Comparison of ENCODE assay signal across 8 cellular contexts in the genomic region with DNA sequence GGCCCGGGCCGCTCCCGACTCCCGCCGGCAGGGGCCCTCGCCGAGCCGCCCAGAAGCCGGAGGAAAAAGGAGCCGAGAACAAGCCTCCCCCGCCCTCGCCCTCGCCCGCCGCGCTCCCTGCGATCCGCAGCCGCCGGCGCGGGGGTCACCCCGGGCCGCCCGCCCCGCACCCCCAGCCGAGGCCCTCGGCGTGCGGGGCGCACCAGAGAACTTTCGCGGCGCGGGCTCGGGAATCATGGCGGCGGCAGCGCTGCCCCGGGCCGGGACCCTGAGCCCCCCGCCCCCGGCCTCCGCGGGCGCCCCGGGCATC. TPM values are rescaled to one million over a fixed set of nuclear protein-coding genes. Genes with fewer than 3 reads are reported as not detected.
DNase-seq lines count a peak whose midpoint lies in the region; ATAC-seq and TF ChIP-seq lines count a peak whose summit lies in the region.

No MANE protein-coding gene starts in this region.

- TF ChIP-seq CTCF in hepatocyte (IDR thresholded peaks at IDR 0.05; ENCODE audit: poor library complexity): peak; percentile 44

- peaks cover 23% of the 10 kb centered on the region for H4K20me1 ChIP-seq in hepatocyte (ENCODE audit: insufficient read depth, poor library complexity, severe bottlenecking)

- no peaks in the 10 kb centered on the region for H3K27me3 ChIP-seq in hepatocyte

- H3K9me2 ChIP-seq in hepatocyte (replicated peaks; ENCODE audit: insufficient read depth): no peaks in the 10 kb centered on the region

- peaks cover 62% of the 10 kb centered on the region for H3K79me2 ChIP-seq in hepatocyte

- H3K9me3 ChIP-seq in hepatocyte (ENCODE audit: low read depth): no peaks in the 10 kb centered on the region

- no peak overlapping the region for H3K27ac Mint-ChIP-seq in T-helper 2 cell treated with Interferon-gamma antibody and Interleukin-4, amounts not matched to agents 5 μg/mL and 100 μg/mL, for 36 hours

- no peak overlapping the region for H3K4me3 Mint-ChIP-seq in T-helper 2 cell treated with Interferon-gamma antibody and Interleukin-4, amounts not matched to agents 5 μg/mL and 100 μg/mL, for 36 hours

- no CpG with 5 or more reads among the region's 47 CpGs for WGBS in hepatocyte (ENCODE audit: low lambda C conversion rate, missing lambda C conversion rate)

- no peaks in the 10 kb centered on the region for H3K36me3 Mint-ChIP-seq in T-helper 2 cell treated with Interferon-gamma antibody and Interleukin-4, amounts not matched to agents 5 μg/mL and 100 μg/mL, for 36 hours (ENCODE audit: low read depth)

- no peaks in the 10 kb centered on the region for H3K36me3 ChIP-seq in hepatocyte (replicated peaks; ENCODE audit: insufficient read depth, low read depth)

- H3K9me3 Mint-ChIP-seq in T-helper 2 cell treated with Interferon-gamma antibody and Interleukin-4, amounts not matched to agents 5 μg/mL and 100 μg/mL, for 36 hours: no peaks in the 10 kb centered on the region

- DNase-seq in DMS79 (lab: John Stamatoyannopoulos, UW) (peak; percentile 8), Kasumi-1 (lab: John Stamatoyannopoulos, UW) (peak; percentile 53 to 64), amniotic stem cell (lab: John Stamatoyannopoulos, UW) (peak; percentile 57), hepatocyte (ENCODE audit: low spot score) (peak; percentile 90), skeletal muscle cell (ENCODE audit: low read depth) (no peak)
- DNase-seq in T-helper 2 cell treated with Interferon-gamma antibody and Interleukin-4, amounts not matched to agents 5 μg/mL and 100 μg/mL, for 36 hours (ENCODE audit: low spot score): peak; percentile 71

- peak; percentile 46 for ATAC-seq in GM21576 (IDR thresholded peaks at IDR 0.05; ENCODE audit: unreplicated experiment)
- ATAC-seq in HG03469 (IDR thresholded peaks at IDR 0.05; ENCODE audit: unreplicated experiment): no peak

- H3K27me3 Mint-ChIP-seq in T-helper 2 cell treated with Interferon-gamma antibody and Interleukin-4, amounts not matched to agents 5 μg/mL and 100 μg/mL, for 36 hours (ENCODE audit: low read depth): no peaks in the 10 kb centered on the region

- no peak overlapping the region for H3K4me2 ChIP-seq in hepatocyte

- H2AFZ ChIP-seq in hepatocyte: no peak overlapping the region

- H3K4me3 ChIP-seq in hepatocyte: peak overlapping the region; percentile 55
- H3K4me3 ChIP-seq in skeletal muscle cell (ENCODE audit: low read depth, low read length): peak overlapping the region; percentile 82

- peak overlapping the region; percentile 48 for H3K27ac ChIP-seq in hepatocyte

- peaks cover 18% of the 10 kb centered on the region for H3K4me1 Mint-ChIP-seq in T-helper 2 cell treated with Interferon-gamma antibody and Interleukin-4, amounts not matched to agents 5 μg/mL and 100 μg/mL, for 36 hours (ENCODE audit: low read depth)

- H3K4me1 ChIP-seq in hepatocyte (ENCODE audit: insufficient read depth): peaks cover 16% of the 10 kb centered on the region

RNA-seq across cellular contexts. Expression of a gene that starts 0.5 kb away (rescaled TPM):
- total RNA-seq in hepatocyte: 140 and 153 TPM in 2 replicates
- polyA plus RNA-seq in hepatocyte: 160 and 187 TPM in 2 replicates

RNA-seq across cellular contexts. Expression of a gene that starts 37.9 kb away (rescaled TPM):
- total RNA-seq in hepatocyte: 8.7 and 13.8 TPM in 2 replicates
- 13.3 and 20.9 TPM in 2 replicates for polyA plus RNA-seq in hepatocyte

RNA-seq across cellular contexts. Expression of a gene that starts 38.2 kb away (rescaled TPM):
- total RNA-seq in hepatocyte: 42.7 and 44.3 TPM in 2 replicates
- polyA plus RNA-seq in hepatocyte: 5.8 and 13.1 TPM in 2 replicates
